ENCODE assay signal across 12 cellular contexts in the genomic region with DNA sequence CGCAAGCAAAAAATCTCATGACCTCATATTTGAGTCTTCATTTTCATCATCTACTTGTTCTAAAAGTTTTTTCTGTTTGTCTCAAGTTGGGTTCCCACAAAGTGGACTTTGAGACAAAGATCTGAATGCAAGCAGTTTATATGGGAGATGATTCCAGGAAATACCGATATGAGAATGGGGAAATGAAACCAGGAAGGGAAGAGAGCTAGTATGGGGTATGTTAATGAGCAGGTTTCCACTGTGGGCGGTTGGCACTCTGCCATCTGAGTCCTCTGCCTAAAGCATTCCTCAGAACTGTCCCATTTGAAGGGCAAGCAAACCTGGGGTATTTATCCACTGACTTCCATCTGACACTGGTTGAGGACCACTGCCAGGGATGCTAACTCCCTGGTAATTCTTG. TPM values are rescaled to one million over a fixed set of nuclear protein-coding genes. Genes with fewer than 3 reads are reported as not detected.
A peak's percentile ranks its signal among the peaks of the same experiment; 100 is the strongest.
DNase-seq lines count a peak whose midpoint lies in the region; ATAC-seq and TF ChIP-seq lines count a peak whose summit lies in the region.
"Had no signal": no experiment of that assay in that cellular context is flagged by ENCODE, and none has a peak within 500 bp of the region (broad histone marks: within the 10 kb centered on the region; RNA-seq: fewer than 3 reads in every experiment).

No MANE protein-coding gene starts in this region.

- H3K27ac ChIP-seq in sigmoid colon, result no peak overlapping the region

- ATAC-seq in HG02884 (IDR thresholded peaks at IDR 0.05; ENCODE audit: unreplicated experiment) (peak; percentile 50), GM19324 (IDR thresholded peaks at IDR 0.05; ENCODE audit: low FRiP score, unreplicated experiment) (no peak)
- no peak for ATAC-seq in activated naive CD8-positive, alpha-beta T cell treated with anti-CD3 and anti-CD28 coated beads, Interleukin-2, amount 10 ng/mL, durations not matched to agents 7 days and 5 days (ENCODE audit: low read depth)
- ATAC-seq: natural killer cell had no signal

- H3K27ac Mint-ChIP-seq in activated naive CD8-positive, alpha-beta T cell treated with anti-CD3 and anti-CD28 coated beads, Interleukin-2, amount 10 ng/mL, durations not matched to agents 7 days and 5 days, result no peak overlapping the region
- H3K27ac Mint-ChIP-seq in T-helper 2 cell treated with Interferon-gamma antibody and Interleukin-4, amounts not matched to agents 5 μg/mL and 100 μg/mL, for 36 hours, result no peak overlapping the region
- H3K27ac Mint-ChIP-seq: natural killer cell had no signal

- peaks cover 4% of the 10 kb centered on the region for H3K9me3 Mint-ChIP-seq in activated naive CD8-positive, alpha-beta T cell treated with anti-CD3 and anti-CD28 coated beads, Interleukin-2, amount 10 ng/mL, durations not matched to agents 7 days and 5 days
- H3K9me3 Mint-ChIP-seq in T-helper 2 cell treated with Interferon-gamma antibody and Interleukin-4, amounts not matched to agents 5 μg/mL and 100 μg/mL, for 36 hours, result peaks cover 11% of the 10 kb centered on the region
- H3K9me3 Mint-ChIP-seq: natural killer cell had no signal

- H3K9me3 ChIP-seq in sigmoid colon, result peaks cover 0 to 2% (median 0%) of the 10 kb centered on the region in 4 donors

- H3K4me1 Mint-ChIP-seq in activated naive CD8-positive, alpha-beta T cell treated with anti-CD3 and anti-CD28 coated beads, Interleukin-2, amount 10 ng/mL, durations not matched to agents 7 days and 5 days, result peaks cover 18% of the 10 kb centered on the region
- peaks cover 13% of the 10 kb centered on the region for H3K4me1 Mint-ChIP-seq in T-helper 2 cell treated with Interferon-gamma antibody and Interleukin-4, amounts not matched to agents 5 μg/mL and 100 μg/mL, for 36 hours (ENCODE audit: low read depth)
- H3K4me1 Mint-ChIP-seq: natural killer cell had no signal

- no peak overlapping the region for H3K4me3 ChIP-seq in sigmoid colon

- POLR2A ChIA-PET in activated naive CD8-positive, alpha-beta T cell treated with anti-CD3 and anti-CD28 coated beads, Interleukin-2, amount 10 ng/mL, durations not matched to agents 7 days and 5 days (lab: Charles Lee), result interaction anchor here (0.6 kb wide), 1 partner anchor 83 kb away, joined by 3 read pairs; no protein-coding TSS in a partner anchor

- no peak for TF ChIP-seq EP300 in sigmoid colon (IDR thresholded peaks at IDR 0.05)

- peak overlapping the region; percentile 37 for H3K4me3 Mint-ChIP-seq in activated naive CD8-positive, alpha-beta T cell treated with anti-CD3 and anti-CD28 coated beads, Interleukin-2, amount 10 ng/mL, durations not matched to agents 7 days and 5 days
- no peak overlapping the region for H3K4me3 Mint-ChIP-seq in T-helper 2 cell treated with Interferon-gamma antibody and Interleukin-4, amounts not matched to agents 5 μg/mL and 100 μg/mL, for 36 hours
- H3K4me3 Mint-ChIP-seq: natural killer cell had no signal

- no peaks in the 10 kb centered on the region for H3K27me3 ChIP-seq in sigmoid colon

- peaks cover 23% of the 10 kb centered on the region for H3K36me3 Mint-ChIP-seq in activated naive CD8-positive, alpha-beta T cell treated with anti-CD3 and anti-CD28 coated beads, Interleukin-2, amount 10 ng/mL, durations not matched to agents 7 days and 5 days
- peaks cover 5% of the 10 kb centered on the region for H3K36me3 Mint-ChIP-seq in T-helper 2 cell treated with Interferon-gamma antibody and Interleukin-4, amounts not matched to agents 5 μg/mL and 100 μg/mL, for 36 hours (ENCODE audit: low read depth)
- H3K36me3 Mint-ChIP-seq: natural killer cell had no signal

- WGBS in sigmoid colon, 2 donors, result 38 to 58% methylated on average over 3 of the region's 3 CpGs

- intact Hi-C loops in sigmoid colon (cut with DNase I), result no loop called here

- peaks cover 2% of the 10 kb centered on the region for H3K27me3 Mint-ChIP-seq in activated naive CD8-positive, alpha-beta T cell treated with anti-CD3 and anti-CD28 coated beads, Interleukin-2, amount 10 ng/mL, durations not matched to agents 7 days and 5 days
- H3K27me3 Mint-ChIP-seq in T-helper 2 cell treated with Interferon-gamma antibody and Interleukin-4, amounts not matched to agents 5 μg/mL and 100 μg/mL, for 36 hours (ENCODE audit: low read depth), result peaks cover 6% of the 10 kb centered on the region

- peak; percentile 4 for DNase-seq in GF-D8 (lab: John Stamatoyannopoulos, UW)
- no peak for DNase-seq in activated naive CD8-positive, alpha-beta T cell treated with anti-CD3 and anti-CD28 coated beads, Interleukin-2, amount 10 ng/mL, durations not matched to agents 7 days and 5 days
- peak; percentile 78 for DNase-seq in sigmoid colon
- DNase-seq in T-helper 2 cell treated with Interferon-gamma antibody and Interleukin-4, amounts not matched to agents 5 μg/mL and 100 μg/mL, for 36 hours (ENCODE audit: low spot score), result no peak
- no peak for DNase-seq in NCI-H2107 treated with DMSO at 0.1 percent for 48 hours (lab: John Stamatoyannopoulos, UW; ENCODE audit: unreplicated experiment)
- no peak for DNase-seq in H4 (ENCODE audit: low spot score)
- DNase-seq: natural killer cell, NCI-H1048 had no signal

- no peak for TF ChIP-seq POLR2A in sigmoid colon (IDR thresholded peaks at IDR 0.05)

- H3K36me3 ChIP-seq in sigmoid colon, result peaks cover 0 to 15% (median 0%) of the 10 kb centered on the region in 4 donors

- TF ChIP-seq CTCF in sigmoid colon (IDR thresholded peaks at IDR 0.05), result no peak

- no peaks in the 10 kb centered on the region for H3K4me1 ChIP-seq in sigmoid colon

RNA-seq across cellular contexts. Expression of a gene that starts 8.8 kb away (rescaled TPM):
- 1 to 10 TPM; 4.5 to 5.9 TPM for total RNA-seq in activated naive CD8-positive, alpha-beta T cell treated with anti-CD3 and anti-CD28 coated beads, Interleukin-2, amount 10 ng/mL, durations not matched to agents 7 days and 5 days
- 10 to 100 TPM in 1 of 4 donors, 1 to 10 TPM in 3; 6.3 to 11.6 (median 9.7) TPM for total RNA-seq in sigmoid colon
- polyA plus RNA-seq in sigmoid colon, result 1 to 10 TPM; 1.2 to 7.2 (median 2.8) TPM
- total RNA-seq in H4 (2014; rRNA removed; shearing (Covaris generic)), result not detected in 2 replicates

RNA-seq across cellular contexts. Expression of a gene that starts 9.6 kb away (rescaled TPM):
- total RNA-seq in activated naive CD8-positive, alpha-beta T cell treated with anti-CD3 and anti-CD28 coated beads, Interleukin-2, amount 10 ng/mL, durations not matched to agents 7 days and 5 days, result under 1 TPM in 1 of 2 experiments, not detected in 1; 0.19 TPM
- total RNA-seq in sigmoid colon, result 1 to 10 TPM; 1.2 to 4.6 (median 2.1) TPM
- 1 to 10 TPM in 1 of 3 donors, under 1 TPM in 1, not detected in 1; 0.69 to 2.9 TPM for polyA plus RNA-seq in sigmoid colon
- 0.04 and 0.18 TPM in 2 replicates for total RNA-seq in H4 (2014; rRNA removed; shearing (Covaris generic))
- total RNA-seq: fibroblast of villous mesenchyme had no signal

RNA-seq across cellular contexts. Expression of a gene that starts 28.7 kb away (rescaled TPM):
- 10 to 100 TPM; 11.6 to 15.2 TPM for total RNA-seq in activated naive CD8-positive, alpha-beta T cell treated with anti-CD3 and anti-CD28 coated beads, Interleukin-2, amount 10 ng/mL, durations not matched to agents 7 days and 5 days
- total RNA-seq in sigmoid colon, result 1 to 10 TPM in 1 of 4 donors, under 1 TPM in 1, not detected in 2; 0.27 to 2.2 TPM
- polyA plus RNA-seq in sigmoid colon, result 1 to 10 TPM in 2 of 3 donors, not detected in 1; 1.2 to 2.0 TPM
- not detected in 2 replicates for total RNA-seq in H4 (2014; rRNA removed; shearing (Covaris generic))
- total RNA-seq: astrocyte, fibroblast of villous mesenchyme had no signal

Comparison
In these comparisons a context has a peak if more than half of its experiments do, and no peak if none do; other contexts are left out.
1. DNase-seq: peak in GF-D8 (single experiment) and sigmoid colon (single experiment); none in activated naive CD8-positive, alpha-beta T cell treated with anti-CD3 and anti-CD28 coated beads, Interleukin-2, amount 10 ng/mL, durations not matched to agents 7 days and 5 days (single experiment), T-helper 2 cell treated with Interferon-gamma antibody and Interleukin-4, amounts not matched to agents 5 μg/mL and 100 μg/mL, for 36 hours (single experiment), NCI-H2107 treated with DMSO at 0.1 percent for 48 hours (single experiment) and H4 (single experiment).